ENCODE assay signal across 14 cellular contexts in the genomic region with DNA sequence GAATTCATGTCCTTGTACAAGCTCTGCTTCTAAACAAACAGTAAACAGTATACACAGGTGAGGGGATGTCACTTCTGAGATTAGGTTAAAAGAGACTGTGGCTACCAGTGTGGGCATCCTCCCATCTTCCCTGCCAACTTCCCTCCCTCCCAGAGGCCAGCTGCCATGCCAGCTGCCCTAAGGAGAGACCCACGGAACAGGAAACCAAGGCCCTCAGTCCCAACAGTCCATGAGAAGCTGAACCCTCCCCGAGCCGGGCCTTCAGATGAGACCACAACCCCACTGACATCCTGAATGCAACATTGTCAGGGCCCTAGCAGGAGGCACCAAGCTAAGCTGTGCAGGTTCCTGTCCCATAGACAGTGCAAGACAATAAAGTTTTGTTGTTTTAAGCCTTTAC.
"Had no signal": no experiment of that assay in that cellular context is flagged by ENCODE, and none has a peak within 500 bp of the region (broad histone marks: within the 10 kb centered on the region; RNA-seq: fewer than 3 reads in every experiment).

No MANE protein-coding gene starts in this region.

- H3K4me1 Mint-ChIP-seq: activated CD4-positive, alpha-beta memory T cell treated with anti-CD3 and anti-CD28 coated beads, Interleukin-2, amount 10 ng/mL, durations not matched to agents 7 days and 5 days; activated naive CD8-positive, alpha-beta T cell treated with anti-CD3 and anti-CD28 coated beads, Interleukin-2, amount 10 ng/mL, durations not matched to agents 7 days and 5 days had no signal

- H3K4me3 Mint-ChIP-seq: activated CD4-positive, alpha-beta memory T cell treated with anti-CD3 and anti-CD28 coated beads, Interleukin-2, amount 10 ng/mL, durations not matched to agents 7 days and 5 days; activated naive CD8-positive, alpha-beta T cell treated with anti-CD3 and anti-CD28 coated beads, Interleukin-2, amount 10 ng/mL, durations not matched to agents 7 days and 5 days; T-cell had no signal

- H3K27ac Mint-ChIP-seq: activated CD4-positive, alpha-beta memory T cell treated with anti-CD3 and anti-CD28 coated beads, Interleukin-2, amount 10 ng/mL, durations not matched to agents 7 days and 5 days; activated naive CD8-positive, alpha-beta T cell treated with anti-CD3 and anti-CD28 coated beads, Interleukin-2, amount 10 ng/mL, durations not matched to agents 7 days and 5 days; T-cell had no signal

- H3K9me3 ChIP-seq: SJSA1, stomach, tibial nerve had no signal

- H3K36me3 ChIP-seq: tibial nerve had no signal

- H3K36me3 Mint-ChIP-seq: activated naive CD8-positive, alpha-beta T cell treated with anti-CD3 and anti-CD28 coated beads, Interleukin-2, amount 10 ng/mL, durations not matched to agents 7 days and 5 days; T-cell had no signal

- H3K9me3 Mint-ChIP-seq: activated CD4-positive, alpha-beta memory T cell treated with anti-CD3 and anti-CD28 coated beads, Interleukin-2, amount 10 ng/mL, durations not matched to agents 7 days and 5 days; activated naive CD8-positive, alpha-beta T cell treated with anti-CD3 and anti-CD28 coated beads, Interleukin-2, amount 10 ng/mL, durations not matched to agents 7 days and 5 days; T-cell had no signal

- H3K4me3 ChIP-seq: lung, SJSA1, stomach, tibial nerve had no signal

- H3K27ac ChIP-seq: SJSA1, VCaP had no signal

- DNase-seq: activated CD4-positive, alpha-beta memory T cell treated with anti-CD3 and anti-CD28 coated beads, Interleukin-2, amount 10 ng/mL, durations not matched to agents 7 days and 5 days; activated naive CD8-positive, alpha-beta T cell treated with anti-CD3 and anti-CD28 coated beads, Interleukin-2, amount 10 ng/mL, durations not matched to agents 7 days and 5 days; activated T-cell treated with anti-CD3 and anti-CD28 coated beads, Interleukin-2, amount 50 U/mL, for 48 hours; anterior cingulate cortex; retina; stimulated activated CD4-positive, alpha-beta T cell treated with anti-CD3 and anti-CD28 coated beads, Interleukin-15, amount 100 ng/mL, for 24 hours; stimulated activated CD4-positive, alpha-beta T cell treated with anti-CD3 and anti-CD28 coated beads, Interleukin-4, amount 100 ng/mL, for 4 hours; stomach; T-cell; T1000 had no signal

- H3K27me3 ChIP-seq: SJSA1, stomach, tibial nerve had no signal

- ATAC-seq: T-cell had no signal
